In the genomic region with DNA sequence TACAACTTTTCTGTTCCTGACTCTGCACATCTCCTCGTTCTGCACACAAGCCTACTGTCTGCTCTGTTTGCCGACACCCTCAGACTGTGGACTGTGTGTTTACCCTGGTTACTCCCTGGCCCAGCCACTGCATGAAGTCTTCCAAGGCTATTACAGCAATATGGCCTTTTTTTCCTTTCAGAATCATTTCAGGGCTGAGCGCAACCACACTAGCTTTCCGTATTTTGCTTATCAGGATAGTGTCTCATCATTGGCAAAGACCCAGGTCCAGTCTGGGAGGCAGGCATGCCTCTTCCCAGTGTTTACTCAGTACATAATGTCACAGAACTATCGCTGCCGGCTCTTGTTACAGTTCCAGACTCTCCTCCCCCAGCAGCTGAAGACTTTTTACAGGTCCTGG, we compare ENCODE assay signal across 1 cellular context.
TF ChIP-seq lines count a peak whose summit lies in the region.

No MANE protein-coding gene starts in this region.

TF ChIP-seq in H1, 55 proteins besides CTCF, POLR2A, EP300 and RAD21:
- TF ChIP-seq CTBP2 (IDR thresholded peaks at IDR 0.05; ENCODE audit: borderline replicate concordance, insufficient read depth, insufficient read length, low read length) (no peak), KDM5A (IDR thresholded peaks at IDR 0.05; ENCODE audit: low read length) (no peak), SP4 (IDR thresholded peaks at IDR 0.05; ENCODE audit: low read length) (no peak), CBX5 (IDR thresholded peaks at IDR 0.05; ENCODE audit: low read depth, low read length) (no peak), TCF12 (IDR thresholded peaks at IDR 0.05; ENCODE audit: low read depth, low read length) (no peak)
- TF ChIP-seq, protein P1, sequence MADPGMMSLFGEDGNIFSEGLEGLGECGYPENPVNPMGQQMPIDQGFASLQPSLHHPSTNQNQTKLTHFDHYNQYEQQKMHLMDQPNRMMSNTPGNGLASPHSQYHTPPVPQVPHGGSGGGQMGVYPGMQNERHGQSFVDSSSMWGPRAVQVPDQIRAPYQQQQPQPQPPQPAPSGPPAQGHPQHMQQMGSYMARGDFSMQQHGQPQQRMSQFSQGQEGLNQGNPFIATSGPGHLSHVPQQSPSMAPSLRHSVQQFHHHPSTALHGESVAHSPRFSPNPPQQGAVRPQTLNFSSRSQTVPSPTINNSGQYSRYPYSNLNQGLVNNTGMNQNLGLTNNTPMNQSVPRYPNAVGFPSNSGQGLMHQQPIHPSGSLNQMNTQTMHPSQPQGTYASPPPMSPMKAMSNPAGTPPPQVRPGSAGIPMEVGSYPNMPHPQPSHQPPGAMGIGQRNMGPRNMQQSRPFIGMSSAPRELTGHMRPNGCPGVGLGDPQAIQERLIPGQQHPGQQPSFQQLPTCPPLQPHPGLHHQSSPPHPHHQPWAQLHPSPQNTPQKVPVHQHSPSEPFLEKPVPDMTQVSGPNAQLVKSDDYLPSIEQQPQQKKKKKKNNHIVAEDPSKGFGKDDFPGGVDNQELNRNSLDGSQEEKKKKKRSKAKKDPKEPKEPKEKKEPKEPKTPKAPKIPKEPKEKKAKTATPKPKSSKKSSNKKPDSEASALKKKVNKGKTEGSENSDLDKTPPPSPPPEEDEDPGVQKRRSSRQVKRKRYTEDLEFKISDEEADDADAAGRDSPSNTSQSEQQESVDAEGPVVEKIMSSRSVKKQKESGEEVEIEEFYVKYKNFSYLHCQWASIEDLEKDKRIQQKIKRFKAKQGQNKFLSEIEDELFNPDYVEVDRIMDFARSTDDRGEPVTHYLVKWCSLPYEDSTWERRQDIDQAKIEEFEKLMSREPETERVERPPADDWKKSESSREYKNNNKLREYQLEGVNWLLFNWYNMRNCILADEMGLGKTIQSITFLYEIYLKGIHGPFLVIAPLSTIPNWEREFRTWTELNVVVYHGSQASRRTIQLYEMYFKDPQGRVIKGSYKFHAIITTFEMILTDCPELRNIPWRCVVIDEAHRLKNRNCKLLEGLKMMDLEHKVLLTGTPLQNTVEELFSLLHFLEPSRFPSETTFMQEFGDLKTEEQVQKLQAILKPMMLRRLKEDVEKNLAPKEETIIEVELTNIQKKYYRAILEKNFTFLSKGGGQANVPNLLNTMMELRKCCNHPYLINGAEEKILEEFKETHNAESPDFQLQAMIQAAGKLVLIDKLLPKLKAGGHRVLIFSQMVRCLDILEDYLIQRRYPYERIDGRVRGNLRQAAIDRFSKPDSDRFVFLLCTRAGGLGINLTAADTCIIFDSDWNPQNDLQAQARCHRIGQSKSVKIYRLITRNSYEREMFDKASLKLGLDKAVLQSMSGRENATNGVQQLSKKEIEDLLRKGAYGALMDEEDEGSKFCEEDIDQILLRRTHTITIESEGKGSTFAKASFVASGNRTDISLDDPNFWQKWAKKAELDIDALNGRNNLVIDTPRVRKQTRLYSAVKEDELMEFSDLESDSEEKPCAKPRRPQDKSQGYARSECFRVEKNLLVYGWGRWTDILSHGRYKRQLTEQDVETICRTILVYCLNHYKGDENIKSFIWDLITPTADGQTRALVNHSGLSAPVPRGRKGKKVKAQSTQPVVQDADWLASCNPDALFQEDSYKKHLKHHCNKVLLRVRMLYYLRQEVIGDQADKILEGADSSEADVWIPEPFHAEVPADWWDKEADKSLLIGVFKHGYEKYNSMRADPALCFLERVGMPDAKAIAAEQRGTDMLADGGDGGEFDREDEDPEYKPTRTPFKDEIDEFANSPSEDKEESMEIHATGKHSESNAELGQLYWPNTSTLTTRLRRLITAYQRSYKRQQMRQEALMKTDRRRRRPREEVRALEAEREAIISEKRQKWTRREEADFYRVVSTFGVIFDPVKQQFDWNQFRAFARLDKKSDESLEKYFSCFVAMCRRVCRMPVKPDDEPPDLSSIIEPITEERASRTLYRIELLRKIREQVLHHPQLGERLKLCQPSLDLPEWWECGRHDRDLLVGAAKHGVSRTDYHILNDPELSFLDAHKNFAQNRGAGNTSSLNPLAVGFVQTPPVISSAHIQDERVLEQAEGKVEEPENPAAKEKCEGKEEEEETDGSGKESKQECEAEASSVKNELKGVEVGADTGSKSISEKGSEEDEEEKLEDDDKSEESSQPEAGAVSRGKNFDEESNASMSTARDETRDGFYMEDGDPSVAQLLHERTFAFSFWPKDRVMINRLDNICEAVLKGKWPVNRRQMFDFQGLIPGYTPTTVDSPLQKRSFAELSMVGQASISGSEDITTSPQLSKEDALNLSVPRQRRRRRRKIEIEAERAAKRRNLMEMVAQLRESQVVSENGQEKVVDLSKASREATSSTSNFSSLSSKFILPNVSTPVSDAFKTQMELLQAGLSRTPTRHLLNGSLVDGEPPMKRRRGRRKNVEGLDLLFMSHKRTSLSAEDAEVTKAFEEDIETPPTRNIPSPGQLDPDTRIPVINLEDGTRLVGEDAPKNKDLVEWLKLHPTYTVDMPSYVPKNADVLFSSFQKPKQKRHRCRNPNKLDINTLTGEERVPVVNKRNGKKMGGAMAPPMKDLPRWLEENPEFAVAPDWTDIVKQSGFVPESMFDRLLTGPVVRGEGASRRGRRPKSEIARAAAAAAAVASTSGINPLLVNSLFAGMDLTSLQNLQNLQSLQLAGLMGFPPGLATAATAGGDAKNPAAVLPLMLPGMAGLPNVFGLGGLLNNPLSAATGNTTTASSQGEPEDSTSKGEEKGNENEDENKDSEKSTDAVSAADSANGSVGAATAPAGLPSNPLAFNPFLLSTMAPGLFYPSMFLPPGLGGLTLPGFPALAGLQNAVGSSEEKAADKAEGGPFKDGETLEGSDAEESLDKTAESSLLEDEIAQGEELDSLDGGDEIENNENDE (IDR thresholded peaks at IDR 0.05; ENCODE audit: insufficient replicate concordance, low read length): no peak
